14 cellular contexts compared by ENCODE assay signal in the genomic region with DNA sequence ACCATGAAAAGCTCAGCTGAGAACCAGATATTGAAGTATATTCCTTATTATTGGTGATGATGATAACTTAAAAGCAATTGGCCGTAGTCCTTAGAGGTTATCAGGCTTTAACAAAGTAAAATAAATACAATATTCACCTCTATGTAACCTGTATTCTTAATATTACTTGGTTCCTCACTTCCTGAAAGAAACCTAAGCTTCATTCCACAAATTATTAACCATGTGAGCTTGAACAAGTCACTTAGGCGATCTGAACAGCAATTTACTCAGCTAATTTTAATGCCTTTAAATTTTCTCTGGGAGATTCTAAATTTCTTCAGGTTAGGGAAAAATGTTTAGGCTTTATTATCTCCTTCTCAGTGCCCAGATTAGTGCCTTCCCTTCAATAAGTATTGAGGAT.
DNase-seq lines count a peak whose midpoint lies in the region; ATAC-seq and TF ChIP-seq lines count a peak whose summit lies in the region.
"Had no signal": no experiment of that assay in that cellular context is flagged by ENCODE, and none has a peak within 500 bp of the region (broad histone marks: within the 10 kb centered on the region; RNA-seq: fewer than 3 reads in every experiment).

No MANE protein-coding gene starts in this region.

- peaks cover 90% of the 10 kb centered on the region for H3K36me3 ChIP-seq in endodermal cell (ENCODE audit: control insufficient read depth, insufficient read depth, low read length)
- peaks cover 0 to 32% (median 19%) of the 10 kb centered on the region in 4 donors for H3K36me3 ChIP-seq in stomach

- no peak overlapping the region for H3K27ac ChIP-seq in endodermal cell (ENCODE audit: low read depth, low read length)
- peak overlapping the region in 4 of 5 donors; percentile 23 to 69 (median 60) for H3K27ac ChIP-seq in stomach
- H3K27ac ChIP-seq: BLaER1 treated with 17β-estradiol and CSF1 and Interleukin-3, amounts not matched to agents 10 nM and 100 nM; GM23248 had no signal

- peak overlapping the region; percentile 50 for H3K27ac Mint-ChIP-seq in Calu3 (ENCODE audit: unreplicated experiment)
- peak overlapping the region; percentile 8 for H3K27ac Mint-ChIP-seq in endodermal cell
- peak overlapping the region; percentile 6 for H3K27ac Mint-ChIP-seq in nephron progenitor cell
- no peak overlapping the region for H3K27ac Mint-ChIP-seq in activated CD4-positive, alpha-beta T cell treated with anti-CD3 and anti-CD28 coated beads, Interleukin-2, amount 10 ng/mL, durations not matched to agents 24 days and 14 days
- H3K27ac Mint-ChIP-seq: CD4-positive, CD25-positive, alpha-beta regulatory T cell had no signal

- DNase-seq in Calu3 = no peak
- no peak for DNase-seq in endodermal cell
- no peak for DNase-seq in nephron progenitor cell
- DNase-seq in stomach = no peak
- DNase-seq in activated CD4-positive, alpha-beta T cell treated with anti-CD3 and anti-CD28 coated beads, Interleukin-2, amount 10 ng/mL, durations not matched to agents 24 days and 14 days = no peak
- DNase-seq in Right ventricle myocardium superior = no peak
- DNase-seq: 8988T; CD4-positive, CD25-positive, alpha-beta regulatory T cell; DMS 273 treated with DMSO at 0.1 percent for 48 hours; GM23248; H7 had no signal

- H3K4me1 Mint-ChIP-seq in Calu3 (ENCODE audit: low read depth, unreplicated experiment) (peaks cover 19% of the 10 kb centered on the region), endodermal cell (peaks cover 3% of the 10 kb centered on the region), nephron progenitor cell (peaks cover 33% of the 10 kb centered on the region)
- no peaks in the 10 kb centered on the region for H3K4me1 Mint-ChIP-seq in activated CD4-positive, alpha-beta T cell treated with anti-CD3 and anti-CD28 coated beads, Interleukin-2, amount 10 ng/mL, durations not matched to agents 24 days and 14 days
- H3K4me1 Mint-ChIP-seq: CD4-positive, CD25-positive, alpha-beta regulatory T cell had no signal

- no peak for TF ChIP-seq POLR2A in stomach (IDR thresholded peaks at IDR 0.05)

- CTCF ChIA-PET in Calu3 (lab: Charles Lee) = interaction anchor here (0.7 to 2.9 kb wide), 4 partner anchors 12 to 313 kb away, joined by 3 to 37 read pairs (median 10); no protein-coding TSS in a partner anchor

- ATAC-seq in HG02588 (IDR thresholded peaks at IDR 0.05; ENCODE audit: unreplicated experiment) (no peak), Right ventricle myocardium superior (ENCODE audit: poor library complexity) (no peak)
- ATAC-seq: HepG2 had no signal

- no peak overlapping the region for H3K9ac ChIP-seq in endodermal cell (ENCODE audit: extremely low read depth, low read length, poor library complexity, severe bottlenecking)
- H3K9ac ChIP-seq: BLaER1 treated with 17β-estradiol and CSF1 and Interleukin-3, amounts not matched to agents 10 nM and 100 nM; GM23248 had no signal

- H3K4me1 ChIP-seq in endodermal cell (ENCODE audit: control insufficient read depth, insufficient read depth, low read length) (peaks cover 8% of the 10 kb centered on the region), stomach (peaks cover 0 to 43% (median 23%) of the 10 kb centered on the region in 4 donors)

- WGBS in endodermal cell (ENCODE audit: insufficient coverage in 1 of 2, insufficient read length in 1 of 2), 2 experiments = 100% methylated on average over 2 of the region's 2 CpGs; no CpG with 5 or more reads in 1 of the 2 experiments
- 35 to 61% (median 52%) methylated on average over 2 of the region's 2 CpGs for WGBS in stomach, 5 donors

- intact Hi-C loops in Calu3 (cut with micrococcal nuclease; ENCODE audit: unreplicated experiment) = loop anchor here (1.0 kb wide), 1 partner anchor 178 kb away; no protein-coding TSS in a partner anchor
- intact Hi-C loops in stomach (cut with DNase I; ENCODE audit: low total_unique reads) = loop anchor here (5.0 kb wide), 1 partner anchor 159 kb away; no protein-coding TSS in a partner anchor
- intact Hi-C loops in activated CD4-positive, alpha-beta T cell treated with anti-CD3 and anti-CD28 coated beads, Interleukin-2, amount 10 ng/mL, durations not matched to agents 24 days and 14 days (cut with micrococcal nuclease) = no loop called here
- intact Hi-C loops in Right ventricle myocardium superior (cut with DNase I) = no loop called here

- H3K4me3 ChIP-seq in endodermal cell (ENCODE audit: low read length) = no peak overlapping the region
- no peak overlapping the region for H3K4me3 ChIP-seq in stomach
- H3K4me3 ChIP-seq: BLaER1 treated with 17β-estradiol and CSF1 and Interleukin-3, amounts not matched to agents 10 nM and 100 nM; GM23248 had no signal

- peak overlapping the region; percentile 30 for H3K4me3 Mint-ChIP-seq in Calu3 (ENCODE audit: low read depth, unreplicated experiment)
- no peak overlapping the region for H3K4me3 Mint-ChIP-seq in endodermal cell
- no peak overlapping the region for H3K4me3 Mint-ChIP-seq in nephron progenitor cell
- no peak overlapping the region for H3K4me3 Mint-ChIP-seq in activated CD4-positive, alpha-beta T cell treated with anti-CD3 and anti-CD28 coated beads, Interleukin-2, amount 10 ng/mL, durations not matched to agents 24 days and 14 days
- H3K4me3 Mint-ChIP-seq: CD4-positive, CD25-positive, alpha-beta regulatory T cell had no signal

- H3K27me3 ChIP-seq in endodermal cell (ENCODE audit: control insufficient read depth, insufficient read depth, low read length, poor library complexity, severe bottlenecking) (no peaks in the 10 kb centered on the region), stomach (no peaks in the 10 kb centered on the region)
- H3K27me3 ChIP-seq: BLaER1 treated with 17β-estradiol and CSF1 and Interleukin-3, amounts not matched to agents 10 nM and 100 nM had no signal

- no TSS peak for BruUV-seq in Calu3 (replicated peaks; lab: Mats Ljungman, UMichigan)

- H3K36me3 Mint-ChIP-seq in Calu3 (ENCODE audit: insufficient read depth, unreplicated experiment) (no peaks in the 10 kb centered on the region), endodermal cell (ENCODE audit: low read depth) (peaks cover 48% of the 10 kb centered on the region), nephron progenitor cell (ENCODE audit: low read depth) (peaks cover 40% of the 10 kb centered on the region)
- H3K36me3 Mint-ChIP-seq in activated CD4-positive, alpha-beta T cell treated with anti-CD3 and anti-CD28 coated beads, Interleukin-2, amount 10 ng/mL, durations not matched to agents 24 days and 14 days (ENCODE audit: low read depth) = no peaks in the 10 kb centered on the region
- H3K36me3 Mint-ChIP-seq: CD4-positive, CD25-positive, alpha-beta regulatory T cell had no signal

- H3K9me3 ChIP-seq in endodermal cell (ENCODE audit: control insufficient read depth, low read length) (no peaks in the 10 kb centered on the region), stomach (no peaks in the 10 kb centered on the region)
- H3K9me3 ChIP-seq: BLaER1 treated with 17β-estradiol and CSF1 and Interleukin-3, amounts not matched to agents 10 nM and 100 nM had no signal

- TF ChIP-seq CTCF in Calu3 (IDR thresholded peaks at IDR 0.05; ENCODE audit: unreplicated experiment) (no peak), endodermal cell (conservative IDR thresholded peaks at IDR 0.05) (no peak), nephron progenitor cell (IDR thresholded peaks at IDR 0.05) (no peak), stomach (IDR thresholded peaks at IDR 0.05) (no peak)

- no peak for TF ChIP-seq EP300 in stomach (IDR thresholded peaks at IDR 0.05)

- H3K27me3 Mint-ChIP-seq in Calu3 (ENCODE audit: unreplicated experiment) (no peaks in the 10 kb centered on the region), endodermal cell (ENCODE audit: insufficient read depth) (no peaks in the 10 kb centered on the region), nephron progenitor cell (ENCODE audit: low read depth, poor library complexity) (no peaks in the 10 kb centered on the region)
- H3K27me3 Mint-ChIP-seq in activated CD4-positive, alpha-beta T cell treated with anti-CD3 and anti-CD28 coated beads, Interleukin-2, amount 10 ng/mL, durations not matched to agents 24 days and 14 days = peaks cover 8% of the 10 kb centered on the region

- no peaks in the 10 kb centered on the region for H3K9me3 Mint-ChIP-seq in Calu3 (ENCODE audit: low read depth, unreplicated experiment)
- no peaks in the 10 kb centered on the region for H3K9me3 Mint-ChIP-seq in endodermal cell
- H3K9me3 Mint-ChIP-seq in nephron progenitor cell = no peaks in the 10 kb centered on the region
- H3K9me3 Mint-ChIP-seq in activated CD4-positive, alpha-beta T cell treated with anti-CD3 and anti-CD28 coated beads, Interleukin-2, amount 10 ng/mL, durations not matched to agents 24 days and 14 days = no peaks in the 10 kb centered on the region
- H3K9me3 Mint-ChIP-seq: CD4-positive, CD25-positive, alpha-beta regulatory T cell had no signal

Comparison
In these comparisons a context has a peak if more than half of its experiments do, and no peak if none do; other contexts are left out.
1. intact Hi-C loops: an anchor here in Calu3 (1.0 kb wide) and stomach (5.0 kb wide); none called in activated CD4-positive, alpha-beta T cell treated with anti-CD3 and anti-CD28 coated beads, Interleukin-2, amount 10 ng/mL, durations not matched to agents 24 days and 14 days and Right ventricle myocardium superior.